8 cellular contexts compared by ENCODE assay signal in genomic region chr6:1381397-1382330, GRCh38. TPM values are rescaled to one million over a fixed set of nuclear protein-coding genes. Genes with fewer than 3 reads are reported as not detected.
DNase-seq lines count a peak whose midpoint lies in the region; ATAC-seq and TF ChIP-seq lines count a peak whose summit lies in the region.

No MANE protein-coding gene starts in this region.

- H3K9me3 ChIP-seq in RWPE2 (ENCODE audit: severe bottlenecking) (no peaks in the 10 kb centered on the region), right cardiac atrium (ENCODE audit: control insufficient read depth, low read length) (no peaks in the 10 kb centered on the region), sigmoid colon (no peaks in the 10 kb centered on the region)

- ATAC-seq in RWPE2 (ENCODE audit: low read depth), result peak; percentile 70
- ATAC-seq in activated naive CD4-positive, alpha-beta T cell treated with anti-CD3 and anti-CD28 coated beads, Interleukin-2, amount 50 U/mL, for 72 hours, result peak; percentile 75 to 77
- peak; percentile 74 to 75 for ATAC-seq in right cardiac atrium
- ATAC-seq in GM19455 (IDR thresholded peaks at IDR 0.05; ENCODE audit: unreplicated experiment), result no peak

- H3K27me3 ChIP-seq in RWPE2 (ENCODE audit: insufficient read depth, poor library complexity, severe bottlenecking), result peaks cover 100% of the 10 kb centered on the region
- peaks cover 3% of the 10 kb centered on the region for H3K27me3 ChIP-seq in right cardiac atrium (ENCODE audit: control insufficient read depth, insufficient read depth)
- peaks cover 45 to 100% (median 83%) of the 10 kb centered on the region in 3 donors for H3K27me3 ChIP-seq in sigmoid colon

- H3K36me3 Mint-ChIP-seq in activated naive CD4-positive, alpha-beta T cell treated with anti-CD3 and anti-CD28 coated beads, Interleukin-2, amount 50 U/mL, for 72 hours, result peaks cover 0 to 5% of the 10 kb centered on the region in 2 donors

- DNase-seq in activated gamma-delta T cell treated with Interleukin-2 at 50 U/mL for 16 hours (peak; percentile 29), activated gamma-delta T cell (lab: John Stamatoyannopoulos, UW) (no peak), RWPE2 (ENCODE audit: low spot score) (no peak), right cardiac atrium (peak in 2 of 3 donors; percentile 77 to 78), sigmoid colon (no peak), NCI-H524 treated with DMSO at 0.1 percent for 48 hours (lab: John Stamatoyannopoulos, UW) (no peak)
- DNase-seq in activated naive CD4-positive, alpha-beta T cell treated with anti-CD3 and anti-CD28 coated beads, Interleukin-2, amount 50 U/mL, for 72 hours (ENCODE audit: low spot score in 2 of 2), result peak in 1 of 2 donors; percentile 90

- H3K4me3 ChIP-seq in RWPE2 (ENCODE audit: severe bottlenecking) (peak overlapping the region; percentile 7), right cardiac atrium (ENCODE audit: low read length) (peak overlapping the region; percentile 48), sigmoid colon (peak overlapping the region; percentile 24 to 51 (median 45))

- H3K36me3 ChIP-seq in RWPE2 (ENCODE audit: low read depth) (no peaks in the 10 kb centered on the region), sigmoid colon (no peaks in the 10 kb centered on the region)

- no peak for TF ChIP-seq POLR2A in sigmoid colon (IDR thresholded peaks at IDR 0.05)

- intact Hi-C loops in right cardiac atrium (cut with DNase I) (loop anchor here (2.0 to 10.0 kb wide), 5 partner anchors 457 to 789 kb away; no protein-coding TSS in a partner anchor), sigmoid colon (cut with DNase I) (loop anchor here (1.0 to 10.0 kb wide), 5 partner anchors 469 to 1047 kb away; no protein-coding TSS in a partner anchor)

- no peak for TF ChIP-seq EP300 in sigmoid colon (IDR thresholded peaks at IDR 0.05)

- no peaks in the 10 kb centered on the region for H3K9me3 Mint-ChIP-seq in activated naive CD4-positive, alpha-beta T cell treated with anti-CD3 and anti-CD28 coated beads, Interleukin-2, amount 50 U/mL, for 72 hours

- H3K27ac ChIP-seq in RWPE2 (ENCODE audit: poor library complexity, severe bottlenecking) (no peak overlapping the region), right cardiac atrium (ENCODE audit: low read length) (no peak overlapping the region), sigmoid colon (peak overlapping the region; percentile 84 to 96 (median 89))

- WGBS in right cardiac atrium, result under 1% methylated on average over 88 of the region's 90 CpGs
- WGBS in sigmoid colon, 2 donors, result 1% methylated on average over 88 to 90 of the region's 90 CpGs

- H3K27ac Mint-ChIP-seq in activated naive CD4-positive, alpha-beta T cell treated with anti-CD3 and anti-CD28 coated beads, Interleukin-2, amount 50 U/mL, for 72 hours, result no peak overlapping the region

- no peaks in the 10 kb centered on the region for H3K4me1 ChIP-seq in RWPE2 (ENCODE audit: insufficient read depth, poor library complexity, severe bottlenecking)
- H3K4me1 ChIP-seq in right cardiac atrium (ENCODE audit: control insufficient read depth, insufficient read depth, low read length), result no peaks in the 10 kb centered on the region
- peaks cover 0 to 54% (median 52%) of the 10 kb centered on the region in 4 donors for H3K4me1 ChIP-seq in sigmoid colon

- TF ChIP-seq CTCF in RWPE2 (IDR thresholded peaks at IDR 0.05; ENCODE audit: poor library complexity, severe bottlenecking) (peak; percentile 95), sigmoid colon (IDR thresholded peaks at IDR 0.05) (peak in 3 of 4 experiments; percentile 28 to 95 (median 77))

RNA-seq across cellular contexts. Expression of gene FOXF2, which starts 7.7 kb away (rescaled TPM):
- total RNA-seq in activated naive CD4-positive, alpha-beta T cell treated with anti-CD3 and anti-CD28 coated beads, Interleukin-2, amount 50 U/mL, for 72 hours, result not detected
- total RNA-seq in right cardiac atrium, result under 1 TPM in 3 of 4 donors, not detected in 1; 0.31 to 0.78 (median 0.53) TPM
- polyA plus RNA-seq in right cardiac atrium, result 0.43 TPM
- 10 to 100 TPM; 18.2 to 37.8 (median 27.3) TPM for total RNA-seq in sigmoid colon
- polyA plus RNA-seq in sigmoid colon, result 1 to 10 TPM; 3.5 to 6.7 (median 4.8) TPM

Comparison
In these comparisons a context has a peak if more than half of its experiments do, and no peak if none do; other contexts are left out.
1. DNase-seq: peak in activated gamma-delta T cell treated with Interleukin-2 at 50 U/mL for 16 hours (single experiment) and right cardiac atrium (2 of 3); none in activated gamma-delta T cell (single experiment), RWPE2 (single experiment), sigmoid colon (single experiment) and NCI-H524 treated with DMSO at 0.1 percent for 48 hours (single experiment).
2. H3K27ac ChIP-seq: peak in sigmoid colon (4 of 4); none in RWPE2 (single experiment) and right cardiac atrium (single experiment).
3. RNA of gene FOXF2, which starts 7.7 kb away (total RNA-seq): 18.2 to 37.8 TPM in sigmoid colon; 0.31 to 0.78 TPM in right cardiac atrium and not detected in activated naive CD4-positive, alpha-beta T cell treated with anti-CD3 and anti-CD28 coated beads, Interleukin-2, amount 50 U/mL, for 72 hours; every median in the first group is over 10 times any median in the second.
4. Peak in every context shown above with its lines, with median percentiles within 50 percentile points of each other: H3K4me3 ChIP-seq.